Comparison of ENCODE assay signal across 22 cellular contexts in genomic region chr6:19438566-19439353, GRCh38.
DNase-seq lines count a peak whose midpoint lies in the region; ATAC-seq, FAIRE-seq and TF ChIP-seq lines count a peak whose summit lies in the region.
"Had no signal": no experiment of that assay in that cellular context is flagged by ENCODE, and none has a peak within 500 bp of the region (broad histone marks: within the 10 kb centered on the region; RNA-seq: fewer than 3 reads in every experiment).

No MANE protein-coding gene starts in this region.

- no peak for TF ChIP-seq CTCF in choroid plexus epithelial cell (conservative IDR thresholded peaks at IDR 0.05; ENCODE audit: low read depth, low read length)

- no peak for ATAC-seq in left cardiac atrium
- ATAC-seq: HepG2 had no signal

- FAIRE-seq in GM12892 (lab: Jason Lieb, UNC) = no peak
- FAIRE-seq: GM19239, H54, HepG2, RCC 7860 had no signal

- DNase-seq in Ammon's horn (ENCODE audit: low spot score) (peak; percentile 4), NCI-H446 treated with DMSO at 0.1 percent for 48 hours (lab: John Stamatoyannopoulos, UW) (peak; percentile 18), choroid plexus epithelial cell (ENCODE audit: low read depth) (peak; percentile 57), renal cortical epithelial cell (ENCODE audit: low read depth) (peak; percentile 16), left cardiac atrium (no peak), GM12892 (ENCODE audit: insufficient read length) (no peak), HUDEP-2 (lab: John Stamatoyannopoulos, UW; ENCODE audit: unreplicated experiment in 76 of 76) (no peak)
- DNase-seq: CD4-positive, alpha-beta memory T cell; COR-L47; Karpas-422; NCI-H1092 treated with DMSO at 0.1 percent for 48 hours; NCI-H1436; NCI-H187; NCI-H2081 treated with DMSO at 0.1 percent for 48 hours; NCI-H524 treated with DMSO at 0.1 percent for 48 hours; NCI-H774; SJCRH30 had no signal

- no peak for TF ChIP-seq POLR2A in GM12892 (IDR thresholded peaks at IDR 0.05; ENCODE audit: low read depth, low read length)

- intact Hi-C loops in left cardiac atrium (cut with DNase I) = no loop called here

- H3K4me3 ChIP-seq in choroid plexus epithelial cell (ENCODE audit: low read depth, low read length) = no peak overlapping the region
- H3K4me3 ChIP-seq: BLaER1 treated with 17β-estradiol and CSF1 and Interleukin-3, amounts not matched to agents 10 nM and 100 nM; SJCRH30 had no signal

Comparison
In these comparisons a context has a peak if more than half of its experiments do, and no peak if none do; other contexts are left out.
1. DNase-seq: peak in Ammon's horn (single experiment), NCI-H446 treated with DMSO at 0.1 percent for 48 hours (single experiment), choroid plexus epithelial cell (single experiment) and renal cortical epithelial cell (single experiment); none in left cardiac atrium (single experiment), GM12892 (single experiment) and HUDEP-2 (0 of 76).